Comparison of ENCODE assay signal across 8 cellular contexts in the genomic region with DNA sequence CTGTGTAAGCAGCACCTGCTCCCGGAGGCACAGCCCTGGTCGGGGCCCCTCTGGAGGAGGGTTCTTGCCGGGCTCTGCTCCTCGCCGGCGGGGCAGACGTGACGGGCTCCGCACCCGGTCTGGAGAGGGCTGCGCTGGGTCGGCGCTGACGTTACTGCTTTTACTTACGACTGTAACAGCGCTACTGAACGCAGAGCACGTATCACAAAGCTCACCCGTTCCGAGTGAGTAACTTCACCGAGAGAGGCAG. TPM values are rescaled to one million over a fixed set of nuclear protein-coding genes. Genes with fewer than 3 reads are reported as not detected.
DNase-seq lines count a peak whose midpoint lies in the region; ATAC-seq and TF ChIP-seq lines count a peak whose summit lies in the region.

No MANE protein-coding gene starts in this region.

- H3K36me3 ChIP-seq in mucosa of stomach (ENCODE audit: control insufficient read depth, insufficient read depth, low read length) (no peaks in the 10 kb centered on the region), thyroid gland (no peaks in the 10 kb centered on the region)

- no CpG with 5 or more reads among the region's 21 CpGs for WGBS in thyroid gland, 2 donors

- peak; percentile 7 for ATAC-seq in GM18870 (IDR thresholded peaks at IDR 0.05; ENCODE audit: unreplicated experiment)
- peak; percentile 12 for ATAC-seq in HG03460 (IDR thresholded peaks at IDR 0.05; ENCODE audit: unreplicated experiment)
- ATAC-seq in WTC11: peak; percentile 1; the same call in 1 of the 2 replicates

- H3K9me3 Mint-ChIP-seq in WTC11: no peaks in the 10 kb centered on the region

- peaks cover 20% of the 10 kb centered on the region for H3K4me1 Mint-ChIP-seq in WTC11

- H3K9me3 ChIP-seq in mucosa of stomach (ENCODE audit: control insufficient read depth, low read length) (no peaks in the 10 kb centered on the region), thyroid gland (no peaks in the 10 kb centered on the region)

- H3K4me3 ChIP-seq in dorsolateral prefrontal cortex (peak overlapping the region; percentile 65 to 100 (median 91)), mucosa of stomach (ENCODE audit: low read length) (peak overlapping the region; percentile 58), thyroid gland (replicated peaks in 1 of 3) (peak overlapping the region; percentile 20 to 98 (median 57))

- DNase-seq in A172 (ENCODE audit: low spot score): peak; percentile 62
- DNase-seq in WTC11 (ENCODE audit: low spot score): peak; percentile 60
- DNase-seq in dorsolateral prefrontal cortex: peak in 1 of 10 donors; percentile 46
- DNase-seq in thyroid gland: peak; percentile 55 to 61
- no peak for DNase-seq in H4 (ENCODE audit: low spot score)

- H3K27ac Mint-ChIP-seq in WTC11: peak overlapping the region; percentile 97

- peak overlapping the region; percentile 80 for H3K9ac ChIP-seq in mucosa of stomach (ENCODE audit: low read length)

- H3K27me3 ChIP-seq in dorsolateral prefrontal cortex (no peaks in the 10 kb centered on the region), mucosa of stomach (ENCODE audit: control insufficient read depth, insufficient read depth, low read length) (peaks cover 11% of the 10 kb centered on the region), thyroid gland (no peaks in the 10 kb centered on the region)

- H3K27me3 Mint-ChIP-seq in WTC11 (ENCODE audit: low read depth): peaks cover 44% of the 10 kb centered on the region

- peak overlapping the region; percentile 89 for H3K4me3 Mint-ChIP-seq in WTC11

- TF ChIP-seq POLR2A in thyroid gland (IDR thresholded peaks at IDR 0.05): no peak

- H3K27ac ChIP-seq in dorsolateral prefrontal cortex (peak overlapping the region in 56 of 59 donors; percentile 59 to 100 (median 99)), thyroid gland (peak overlapping the region; percentile 89 to 97 (median 92))

- CTCF ChIA-PET in WTC11 (lab: Charles Lee): interaction anchor here (1.1 to 2.3 kb wide), 5 partner anchors 9 to 72 kb away, joined by 3 to 7 read pairs (median 5); no protein-coding TSS in a partner anchor

- TF ChIP-seq CTCF in WTC11 (IDR thresholded peaks at IDR 0.05) (no peak), dorsolateral prefrontal cortex (IDR thresholded peaks at IDR 0.05 in 54 of 56, conservative IDR thresholded peaks at IDR 0.05 in 2 of 56; ENCODE audit: low read depth in 1 of 56, partially characterized antibody in 56 of 56) (no peak), thyroid gland (IDR thresholded peaks at IDR 0.05) (no peak)

- intact Hi-C loops in dorsolateral prefrontal cortex (cut with DNase I) (no loop called here), thyroid gland (cut with DNase I) (no loop called here)

- POLR2A ChIA-PET in WTC11 (lab: Charles Lee): no interaction called here

- H3K36me3 Mint-ChIP-seq in WTC11: peaks cover 2% of the 10 kb centered on the region

- H3K4me1 ChIP-seq in mucosa of stomach (ENCODE audit: control insufficient read depth, insufficient read depth, low read length) (peaks cover 40% of the 10 kb centered on the region), thyroid gland (peaks cover 37 to 50% of the 10 kb centered on the region in 2 donors)

TF ChIP-seq in WTC11, 78 proteins besides CTCF, POLR2A, EP300 and RAD21:
- no peak for TF ChIP-seq ZNF232 (CRISPR knock-in tag; IDR thresholded peaks at IDR 0.05)
- TF ChIP-seq TCF7 (CRISPR knock-in tag; IDR thresholded peaks at IDR 0.05; ENCODE audit: low read depth): peak; percentile 54; the same call in 1 of the 2 replicates
- no peak for TF ChIP-seq MXD4 (CRISPR knock-in tag; IDR thresholded peaks at IDR 0.05; ENCODE audit: borderline replicate concordance)
- no peak for TF ChIP-seq ZNF317 (CRISPR knock-in tag; IDR thresholded peaks at IDR 0.05; ENCODE audit: borderline replicate concordance, low read depth)

RNA-seq across cellular contexts. Expression of gene RAB40C, which starts 1.3 kb away (rescaled TPM):
- 16.8 and 20.2 TPM in 2 replicates for total RNA-seq in A172 (2014; rRNA removed; shearing (Covaris generic))
- total RNA-seq in WTC11 (2021): 22.5 to 28.0 TPM (median 26.2 TPM) in 3 replicates
- 100 to 1,000 TPM in 1 of 120 experiments, 10 to 100 TPM in 119; 34.4 to 107 (median 63.1) TPM for total RNA-seq in dorsolateral prefrontal cortex
- total RNA-seq in thyroid gland: 10 to 100 TPM; 17.7 to 24.4 (median 18.4) TPM
- total RNA-seq in H4 (2014; rRNA removed; shearing (Covaris generic)): 4.4 and 5.1 TPM in 2 replicates

RNA-seq across cellular contexts. Expression of gene PIGQ, which starts 18.8 kb away (rescaled TPM):
- 76.5 and 77.1 TPM in 2 replicates for total RNA-seq in A172 (2014; rRNA removed; shearing (Covaris generic))
- total RNA-seq in WTC11 (2021): 57.7 to 63.7 TPM (median 60.8 TPM) in 3 replicates
- total RNA-seq in dorsolateral prefrontal cortex: 100 to 1,000 TPM in 8 of 120 experiments, 10 to 100 TPM in 112; 51.5 to 125 (median 72.9) TPM
- 100 to 1,000 TPM in 3 of 4 donors, 10 to 100 TPM in 1; 69.6 to 125 (median 108) TPM for total RNA-seq in thyroid gland
- total RNA-seq in H4 (2014; rRNA removed; shearing (Covaris generic)): 7.6 and 7.7 TPM in 2 replicates

RNA-seq across cellular contexts. Expression of gene NHLRC4, which starts 21.8 kb away (rescaled TPM):
- total RNA-seq in A172 (2014; rRNA removed; shearing (Covaris generic)): 0.34 TPM in 1 of 2 replicates, not detected in the other
- total RNA-seq in WTC11 (2021) (0.76 to 0.92 TPM (median 0.87 TPM) in 3 replicates), dorsolateral prefrontal cortex (1 to 10 TPM in 19 of 120 experiments, under 1 TPM in 97, not detected in 4; 0.20 to 1.6 (median 0.60) TPM), thyroid gland (under 1 TPM in 3 of 4 donors, not detected in 1; 0.63 to 0.81 (median 0.67) TPM)
- 0.06 and 0.43 TPM in 2 replicates for total RNA-seq in H4 (2014; rRNA removed; shearing (Covaris generic))

RNA-seq across cellular contexts. Expression of gene PRR35, which starts 28.4 kb away (rescaled TPM):
- not detected in 2 replicates for total RNA-seq in A172 (2014; rRNA removed; shearing (Covaris generic))
- 0.72 to 1.1 TPM (median 0.94 TPM) in 3 replicates for total RNA-seq in WTC11 (2021)
- under 1 TPM in 29 of 120 experiments, not detected in 91; 0.17 to 0.90 (median 0.28) TPM for total RNA-seq in dorsolateral prefrontal cortex
- total RNA-seq in thyroid gland: not detected
- not detected in 2 replicates for total RNA-seq in H4 (2014; rRNA removed; shearing (Covaris generic))

RNA-seq across cellular contexts. Expression of gene WFIKKN1, which starts 42.2 kb away (rescaled TPM):
- 0.24 TPM in 1 of 2 replicates, not detected in the other for total RNA-seq in A172 (2014; rRNA removed; shearing (Covaris generic))
- total RNA-seq in WTC11 (2021) (12.3 to 18.6 TPM (median 17.3 TPM) in 3 replicates), dorsolateral prefrontal cortex (10 to 100 TPM in 3 of 120 experiments, 1 to 10 TPM in 117; 1.2 to 14.8 (median 4.0) TPM), thyroid gland (1 to 10 TPM in 1 of 4 donors, under 1 TPM in 3; 0.13 to 1.8 (median 0.77) TPM)
- total RNA-seq in H4 (2014; rRNA removed; shearing (Covaris generic)): not detected in 2 replicates
